In the genomic region with DNA sequence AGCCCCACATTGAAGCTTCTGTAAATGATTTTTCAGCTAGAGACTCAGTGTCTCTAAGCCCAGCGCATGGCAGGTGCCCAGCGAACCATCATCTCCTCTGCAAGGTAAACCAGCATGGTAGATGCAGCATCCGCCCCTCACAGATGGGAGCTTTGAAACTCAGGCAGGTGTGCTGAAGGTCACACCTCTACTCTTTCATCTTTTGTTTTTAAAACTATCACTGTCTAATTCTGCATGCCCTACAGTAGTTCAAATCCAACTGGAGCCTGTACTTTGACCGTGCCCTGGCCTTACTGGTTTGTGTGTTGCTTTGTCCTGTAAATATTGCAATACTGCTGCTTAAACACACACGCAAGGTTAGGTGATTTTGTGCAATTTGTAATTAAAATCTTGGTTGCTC, we compare ENCODE assay signal across 13 cellular contexts.
A peak's percentile ranks its signal among the peaks of the same experiment; 100 is the strongest.
DNase-seq lines count a peak whose midpoint lies in the region; ATAC-seq lines count a peak whose summit lies in the region.
"Had no signal": no experiment of that assay in that cellular context is flagged by ENCODE, and none has a peak within 500 bp of the region (broad histone marks: within the 10 kb centered on the region; RNA-seq: fewer than 3 reads in every experiment).

No MANE protein-coding gene starts in this region.

- peak; percentile 36 for DNase-seq in NCI-H345 (lab: John Stamatoyannopoulos, UW)
- no peak for DNase-seq in NCI-H345 treated with DMSO at 0.1 percent for 48 hours (lab: John Stamatoyannopoulos, UW; ENCODE audit: unreplicated experiment)
- peak; percentile 30 for DNase-seq in NCI-H146 treated with DMSO at 0.1 percent for 48 hours (lab: John Stamatoyannopoulos, UW; ENCODE audit: unreplicated experiment)
- peak; percentile 84 for DNase-seq in SW480 (ENCODE audit: low spot score)
- peak; percentile 56 for DNase-seq in posterior vena cava (ENCODE audit: low spot score)
- DNase-seq in T-helper 2 cell: no peak
- DNase-seq: ACHN; C1 segment of cervical spinal cord; Calu3; CD4-positive, alpha-beta T cell; DMS 273 treated with DMSO at 0.1 percent for 48 hours had no signal

- no peak for ATAC-seq in GM19463 (IDR thresholded peaks at IDR 0.05; ENCODE audit: unreplicated experiment)
- ATAC-seq: HCT116 had no signal

- intact Hi-C loops in posterior vena cava (cut with DNase I): no loop called here

Comparison
In these comparisons a context has a peak if more than half of its experiments do, and no peak if none do; other contexts are left out.
1. DNase-seq: peak in NCI-H345 (single experiment), NCI-H146 treated with DMSO at 0.1 percent for 48 hours (single experiment), SW480 (single experiment) and posterior vena cava (single experiment); none in NCI-H345 treated with DMSO at 0.1 percent for 48 hours (single experiment) and T-helper 2 cell (0 of 5).